ENCODE assay signal across 16 cellular contexts in the genomic region with DNA sequence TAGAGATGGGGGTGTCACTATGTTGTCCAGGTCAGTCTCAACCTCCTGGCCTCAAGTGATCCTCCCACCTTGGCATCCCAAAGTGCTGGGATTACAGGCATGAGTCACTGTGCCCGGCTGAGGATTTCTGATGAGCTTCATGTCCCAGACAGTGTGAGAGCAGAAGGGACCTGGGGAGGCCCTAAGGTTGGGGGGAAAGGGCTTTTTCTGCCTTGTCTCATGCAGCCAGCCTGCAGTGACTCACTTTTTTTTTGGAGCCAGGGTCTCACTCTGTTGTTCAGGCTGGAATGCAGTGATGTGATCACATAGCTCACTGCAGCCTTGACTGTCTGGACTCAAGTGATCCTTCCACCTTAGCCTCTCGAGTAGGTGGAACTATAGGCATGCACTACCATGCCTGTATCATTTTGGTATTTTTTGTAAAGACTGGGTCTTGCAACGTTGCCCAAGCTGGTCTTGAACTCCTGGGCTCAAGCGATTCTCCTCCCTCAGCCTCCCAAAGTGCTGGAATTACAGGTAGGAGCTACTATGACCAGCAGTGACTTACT. TPM values are rescaled to one million over a fixed set of nuclear protein-coding genes. Genes with fewer than 3 reads are reported as not detected.
A peak's percentile ranks its signal among the peaks of the same experiment; 100 is the strongest.
DNase-seq lines count a peak whose midpoint lies in the region; ATAC-seq, FAIRE-seq and TF ChIP-seq lines count a peak whose summit lies in the region.
"Had no signal": no experiment of that assay in that cellular context is flagged by ENCODE, and none has a peak within 500 bp of the region (broad histone marks: within the 10 kb centered on the region; RNA-seq: fewer than 3 reads in every experiment).

No MANE protein-coding gene starts in this region.

- H3K36me3 Mint-ChIP-seq in GM23338 (ENCODE audit: low read depth) (peaks cover 55% of the 10 kb centered on the region), WTC11 (peaks cover 27% of the 10 kb centered on the region), mesothelial cell of epicardium (peaks cover 19% of the 10 kb centered on the region)
- no peaks in the 10 kb centered on the region for H3K36me3 Mint-ChIP-seq in activated CD4-positive, alpha-beta T cell treated with anti-CD3 and anti-CD28 coated beads, Interleukin-2, amount 10 ng/mL, durations not matched to agents 7 days and 5 days (ENCODE audit: low read depth)

- no peak for TF ChIP-seq RAD21 in A549 (conservative IDR thresholded peaks at IDR 0.05 in 1 of 2, IDR thresholded peaks at IDR 0.05 in 1 of 2)

- TF ChIP-seq EP300 in A549 (IDR thresholded peaks at IDR 0.05) = no peak

- no peaks in the 10 kb centered on the region for H3K9me2 ChIP-seq in GM23338 (ENCODE audit: insufficient read depth)

- H3K27ac Mint-ChIP-seq in GM23338 (no peak overlapping the region), WTC11 (peak overlapping the region; percentile 78; the same call in 1 of the 2 replicates), mesothelial cell of epicardium (peak overlapping the region; percentile 50)
- no peak overlapping the region for H3K27ac Mint-ChIP-seq in stimulated activated naive CD8-positive, alpha-beta T cell treated with anti-CD3 and anti-CD28 coated beads, Interleukin-15, amount 100 ng/mL, for 72 hours
- H3K27ac Mint-ChIP-seq in activated CD4-positive, alpha-beta T cell treated with anti-CD3 and anti-CD28 coated beads, Interleukin-2, amount 10 ng/mL, durations not matched to agents 7 days and 5 days = no peak overlapping the region

- peaks cover 14% of the 10 kb centered on the region for H3F3A ChIP-seq in GM23338 (replicated peaks; ENCODE audit: low read depth)

- DNase-seq in A549 (ENCODE audit: low read depth in 1 of 2, low spot score in 1 of 2) (no peak), GM23338 (ENCODE audit: low spot score) (no peak), WTC11 (ENCODE audit: low spot score) (no peak), mesothelial cell of epicardium (ENCODE audit: low spot score in 2 of 2, unreplicated experiment in 2 of 2) (no peak), NCI-H82 (lab: John Stamatoyannopoulos, UW) (no peak), middle frontal gyrus (ENCODE audit: extremely low spot score, low spot score) (no peak)
- no peak for DNase-seq in stimulated activated naive CD8-positive, alpha-beta T cell treated with anti-CD3 and anti-CD28 coated beads, Interleukin-15, amount 100 ng/mL, for 72 hours
- DNase-seq in activated CD4-positive, alpha-beta T cell treated with anti-CD3 and anti-CD28 coated beads, Interleukin-2, amount 10 ng/mL, durations not matched to agents 7 days and 5 days = no peak
- DNase-seq: Calu3, GDM1, NCI-H1417, NCI-H2029, NCI-H510A, SJCRH30 had no signal

- H2AFZ ChIP-seq in GM23338 = no peak overlapping the region

- H3K27me3 ChIP-seq in GM23338 (ENCODE audit: insufficient read depth) = no peaks in the 10 kb centered on the region
- H3K27me3 ChIP-seq: SJCRH30 had no signal

- peaks cover 43% of the 10 kb centered on the region for H3K79me2 ChIP-seq in GM23338 (replicated peaks; ENCODE audit: insufficient read depth)

- TF ChIP-seq POLR2A in A549 (IDR thresholded peaks at IDR 0.05; ENCODE audit: low read length) = no peak

- H3K27me3 Mint-ChIP-seq in GM23338 (ENCODE audit: insufficient read depth, low read depth, poor library complexity) = peaks cover 6% of the 10 kb centered on the region
- no peaks in the 10 kb centered on the region for H3K27me3 Mint-ChIP-seq in WTC11 (ENCODE audit: low read depth)
- no peaks in the 10 kb centered on the region for H3K27me3 Mint-ChIP-seq in mesothelial cell of epicardium (ENCODE audit: low read depth)
- H3K27me3 Mint-ChIP-seq in stimulated activated naive CD8-positive, alpha-beta T cell treated with anti-CD3 and anti-CD28 coated beads, Interleukin-15, amount 100 ng/mL, for 72 hours = no peaks in the 10 kb centered on the region
- peaks cover 9% of the 10 kb centered on the region for H3K27me3 Mint-ChIP-seq in activated CD4-positive, alpha-beta T cell treated with anti-CD3 and anti-CD28 coated beads, Interleukin-2, amount 10 ng/mL, durations not matched to agents 7 days and 5 days

- ATAC-seq in A549 = peak; percentile 41 to 60; a peak in 3 of 6 replicates
- no peak for ATAC-seq in GM23338
- ATAC-seq in WTC11 = no peak
- no peak for ATAC-seq in stimulated activated naive CD8-positive, alpha-beta T cell treated with anti-CD3 and anti-CD28 coated beads, Interleukin-15, amount 100 ng/mL, for 72 hours
- ATAC-seq: HepG2 had no signal

- H3K4me1 Mint-ChIP-seq in GM23338 (peaks cover 20% of the 10 kb centered on the region), WTC11 (peaks cover 22% of the 10 kb centered on the region), mesothelial cell of epicardium (peaks cover 37% of the 10 kb centered on the region)
- no peaks in the 10 kb centered on the region for H3K4me1 Mint-ChIP-seq in stimulated activated naive CD8-positive, alpha-beta T cell treated with anti-CD3 and anti-CD28 coated beads, Interleukin-15, amount 100 ng/mL, for 72 hours
- H3K4me1 Mint-ChIP-seq in activated CD4-positive, alpha-beta T cell treated with anti-CD3 and anti-CD28 coated beads, Interleukin-2, amount 10 ng/mL, durations not matched to agents 7 days and 5 days = no peaks in the 10 kb centered on the region

- 51% methylated on average over 4 of the region's 4 CpGs for WGBS in A549 (ENCODE audit: missing lambda C conversion rate)

- no peaks in the 10 kb centered on the region for H3K36me3 ChIP-seq in GM23338 (ENCODE audit: insufficient read depth)
- H3K36me3 ChIP-seq: SJCRH30 had no signal

- H3K4me3 Mint-ChIP-seq in GM23338 = no peak overlapping the region
- H3K4me3 Mint-ChIP-seq in WTC11 = no peak overlapping the region
- H3K4me3 Mint-ChIP-seq in mesothelial cell of epicardium = no peak overlapping the region
- H3K4me3 Mint-ChIP-seq in stimulated activated naive CD8-positive, alpha-beta T cell treated with anti-CD3 and anti-CD28 coated beads, Interleukin-15, amount 100 ng/mL, for 72 hours = no peak overlapping the region
- no peak overlapping the region for H3K4me3 Mint-ChIP-seq in activated CD4-positive, alpha-beta T cell treated with anti-CD3 and anti-CD28 coated beads, Interleukin-2, amount 10 ng/mL, durations not matched to agents 7 days and 5 days

- H3K27ac ChIP-seq in A549 = peak overlapping the region in 1 of 2 experiments; percentile 36; a peak in 1 of 6 replicates
- 0 out of 2 replicates have a peak overlapping the region, but pooled peaks have one; percentile 72 for H3K27ac ChIP-seq in GM23338 (ENCODE audit: low read depth)
- H3K27ac ChIP-seq: KMS-11, SJCRH30 had no signal

- H3K4me3 ChIP-seq in A549 (no peak overlapping the region), GM23338 (no peak overlapping the region)
- H3K4me3 ChIP-seq: SJCRH30 had no signal

- POLR2A ChIA-PET in A549 (lab: Yijun Ruan, JAX) = no interaction called here
- POLR2A ChIA-PET in WTC11 (lab: Charles Lee) = interaction anchor here (0.6 kb wide), 1 partner anchor 20 kb away, joined by 6 read pairs; no protein-coding TSS in a partner anchor
- POLR2A ChIA-PET in activated CD4-positive, alpha-beta T cell treated with anti-CD3 and anti-CD28 coated beads, Interleukin-2, amount 10 ng/mL, durations not matched to agents 7 days and 5 days (lab: Charles Lee) = no interaction called here

- peaks cover 4% of the 10 kb centered on the region; the same call in 1 of the 2 replicates for H4K20me1 ChIP-seq in GM23338 (replicated peaks; ENCODE audit: insufficient read depth)

- no peaks in the 10 kb centered on the region for H3K9me3 ChIP-seq in A549

- H3K4me1 ChIP-seq in A549 (peaks cover 11% of the 10 kb centered on the region; the same call in 1 of the 3 replicates), GM23338 (ENCODE audit: insufficient read depth) (peaks cover 14% of the 10 kb centered on the region)

- peaks cover 11% of the 10 kb centered on the region; the same call in 2 of the 3 replicates for H3K9me3 Mint-ChIP-seq in GM23338
- H3K9me3 Mint-ChIP-seq in WTC11 = peaks cover 19% of the 10 kb centered on the region
- peaks cover 14% of the 10 kb centered on the region for H3K9me3 Mint-ChIP-seq in mesothelial cell of epicardium
- H3K9me3 Mint-ChIP-seq in stimulated activated naive CD8-positive, alpha-beta T cell treated with anti-CD3 and anti-CD28 coated beads, Interleukin-15, amount 100 ng/mL, for 72 hours = no peaks in the 10 kb centered on the region
- no peaks in the 10 kb centered on the region for H3K9me3 Mint-ChIP-seq in activated CD4-positive, alpha-beta T cell treated with anti-CD3 and anti-CD28 coated beads, Interleukin-2, amount 10 ng/mL, durations not matched to agents 7 days and 5 days

- H3K4me2 ChIP-seq in A549 (no peak overlapping the region), GM23338 (no peak overlapping the region)
- H3K4me2 ChIP-seq: KMS-11 had no signal

- CTCF ChIA-PET in A549 (lab: Yijun Ruan, JAX) = interaction anchor here (0.9 to 1.9 kb wide), 3 partner anchors 13 to 35 kb away, joined by 3 to 5 read pairs (median 3); partner anchors contain the start of gene COL26A1
- CTCF ChIA-PET in WTC11 (lab: Charles Lee) = interaction anchor here (0.9 kb wide), 1 partner anchor 56 kb away, joined by 3 read pairs; the partner anchor contains the start of gene IFT22
- CTCF ChIA-PET in activated CD4-positive, alpha-beta T cell treated with anti-CD3 and anti-CD28 coated beads, Interleukin-2, amount 10 ng/mL, durations not matched to agents 7 days and 5 days (lab: Charles Lee) = interaction anchor here (0.8 to 1.0 kb wide), 2 partner anchors 14 to 17 kb away, joined by 3 read pairs; no protein-coding TSS in a partner anchor

- no peak for FAIRE-seq in A549 (lab: Jason Lieb, UNC)
- FAIRE-seq: HepG2 had no signal

- TF ChIP-seq CTCF in A549 (IDR thresholded peaks at IDR 0.05) (no peak), GM23338 (conservative IDR thresholded peaks at IDR 0.05; ENCODE audit: low read depth in 2 of 2) (no peak), WTC11 (IDR thresholded peaks at IDR 0.05) (no peak), mesothelial cell of epicardium (IDR thresholded peaks at IDR 0.05; ENCODE audit: unreplicated experiment) (no peak)

RNA-seq across cellular contexts. Expression of gene COL26A1, which starts 14.6 kb away (rescaled TPM):
- polyA plus RNA-seq in A549 (2011; rRNA removed) (1.3 and 1.4 TPM in 2 replicates), A549 (2017; fragmentation: RNase III; extraction: RNeasy Plus Mini Kit Qiagen cat#74134 plus additional on column Dnase treatment) (0.46 to 0.52 TPM (median 0.47 TPM) in 3 replicates), GM23338 (2016; fragmentation: Nextera tagmentation; extraction: Ambion mirVana) (17.8 and 20.6 TPM in 2 replicates)
- 2.8 and 4.3 TPM in 2 replicates for polyA plus RNA-seq in A549 (2012; cell fraction: cytosol; rRNA removed)
- 5.4 and 8.6 TPM in 2 replicates for polyA plus RNA-seq in A549 (2012; cell fraction: nucleus; rRNA removed)
- 0.62 and 0.68 TPM in 2 replicates for polyA minus RNA-seq in A549 (2011; rRNA and poly(A)+ RNA removed)
- total RNA-seq in GM23338 (2014; rRNA removed; shearing (Covaris generic)) = 51.7 and 55.0 TPM in 2 replicates
- total RNA-seq in WTC11 (2021) (64.4 to 70.9 TPM (median 67.0 TPM) in 3 replicates), mesothelial cell of epicardium (105 to 110 TPM (median 109 TPM) in 3 replicates)
- total RNA-seq in activated CD4-positive, alpha-beta T cell treated with anti-CD3 and anti-CD28 coated beads, Interleukin-2, amount 10 ng/mL, durations not matched to agents 7 days and 5 days = not detected
- total RNA-seq: Calu3 had no signal

RNA-seq across cellular contexts. Expression of gene IFT22, which starts 55.7 kb away (rescaled TPM):
- polyA plus RNA-seq in A549 (2011; rRNA removed) = 58.4 and 66.5 TPM in 2 replicates
- polyA plus RNA-seq in A549 (2012; cell fraction: cytosol; rRNA removed) = 47.7 and 52.5 TPM in 2 replicates
- polyA plus RNA-seq in A549 (2012; cell fraction: nucleus; rRNA removed) = 13.8 and 20.3 TPM in 2 replicates
- polyA plus RNA-seq in A549 (2017; fragmentation: RNase III; extraction: RNeasy Plus Mini Kit Qiagen cat#74134 plus additional on column Dnase treatment) = 49.9 to 51.4 TPM (median 50.5 TPM) in 3 replicates
- polyA minus RNA-seq in A549 (2011; rRNA and poly(A)+ RNA removed) = 38.8 and 41.5 TPM in 2 replicates
- total RNA-seq in GM23338 (2014; rRNA removed; shearing (Covaris generic)) = 13.8 and 22.5 TPM in 2 replicates
- polyA plus RNA-seq in GM23338 (2016; fragmentation: Nextera tagmentation; extraction: Ambion mirVana) = 28.6 and 38.8 TPM in 2 replicates
- 13.7 to 16.6 TPM (median 15.5 TPM) in 3 replicates for total RNA-seq in WTC11 (2021)
- 34.4 to 35.0 TPM (median 34.9 TPM) in 3 replicates for total RNA-seq in mesothelial cell of epicardium
- 10 to 100 TPM in 1 of 2 experiments, 1 to 10 TPM in 1; 9.8 to 11.3 TPM for total RNA-seq in activated CD4-positive, alpha-beta T cell treated with anti-CD3 and anti-CD28 coated beads, Interleukin-2, amount 10 ng/mL, durations not matched to agents 7 days and 5 days

Comparison
In these comparisons a context has a peak if more than half of its experiments do, and no peak if none do; other contexts are left out.
1. ATAC-seq: peak in A549 (2 of 2); none in GM23338 (single experiment), WTC11 (single experiment) and stimulated activated naive CD8-positive, alpha-beta T cell treated with anti-CD3 and anti-CD28 coated beads, Interleukin-15, amount 100 ng/mL, for 72 hours (single experiment).
2. H3K27ac Mint-ChIP-seq: peak in WTC11 (single experiment) and mesothelial cell of epicardium (single experiment); none in GM23338 (single experiment), stimulated activated naive CD8-positive, alpha-beta T cell treated with anti-CD3 and anti-CD28 coated beads, Interleukin-15, amount 100 ng/mL, for 72 hours (0 of 2) and activated CD4-positive, alpha-beta T cell treated with anti-CD3 and anti-CD28 coated beads, Interleukin-2, amount 10 ng/mL, durations not matched to agents 7 days and 5 days (single experiment).
3. RNA of gene COL26A1, which starts 14.6 kb away (total RNA-seq): 105 to 110 TPM in mesothelial cell of epicardium, 64.4 to 70.9 TPM in WTC11 and 51.7 to 55.0 TPM in GM23338; not detected in activated CD4-positive, alpha-beta T cell treated with anti-CD3 and anti-CD28 coated beads, Interleukin-2, amount 10 ng/mL, durations not matched to agents 7 days and 5 days; every median in the first group is over 10 times any median in the second.